ENCODE assay signal across 9 cellular contexts in the genomic region with DNA sequence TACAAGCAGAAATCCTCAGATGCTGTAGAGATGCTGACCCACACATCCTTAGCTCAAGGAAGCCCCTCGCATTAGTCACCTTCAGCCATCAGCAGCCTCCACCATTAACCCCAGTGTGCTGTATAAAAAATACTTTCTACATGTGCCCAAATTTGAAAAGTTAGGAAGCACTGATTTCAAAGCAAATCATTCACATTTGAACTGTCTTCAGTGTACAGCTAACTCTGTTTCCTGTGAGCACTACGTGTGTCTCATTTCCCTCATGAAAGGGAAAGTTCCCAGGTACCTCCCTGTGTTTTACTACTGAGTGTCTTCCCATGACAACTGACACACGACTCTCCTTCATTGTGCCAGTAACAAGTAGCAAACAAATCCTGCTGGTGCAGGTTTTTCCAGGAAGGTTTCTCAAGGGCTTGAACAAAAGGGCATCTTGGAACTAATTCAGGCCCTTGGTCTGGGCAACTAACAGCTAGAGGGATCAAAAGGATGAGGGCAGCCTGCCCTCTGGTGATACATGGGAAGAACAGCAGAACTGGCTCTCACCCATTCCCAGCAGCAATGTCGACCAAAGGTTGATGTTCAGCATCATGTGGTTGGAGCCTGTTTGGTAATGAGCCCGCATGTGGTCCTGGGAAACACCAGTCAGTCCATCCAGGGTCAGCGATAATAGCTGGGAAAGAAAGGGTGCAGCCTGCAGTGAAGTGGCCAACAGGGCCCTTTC. TPM values are rescaled to one million over a fixed set of nuclear protein-coding genes. Genes with fewer than 3 reads are reported as not detected.
DNase-seq lines count a peak whose midpoint lies in the region; ATAC-seq and TF ChIP-seq lines count a peak whose summit lies in the region.
"Had no signal": no experiment of that assay in that cellular context is flagged by ENCODE, and none has a peak within 500 bp of the region (broad histone marks: within the 10 kb centered on the region; RNA-seq: fewer than 3 reads in every experiment).

No MANE protein-coding gene starts in this region.

- POLR2A ChIA-PET in AG04449 (lab: Yijun Ruan, JAX), result no interaction called here
- POLR2A ChIA-PET in GM10248 (lab: Yijun Ruan, JAX), result interaction anchor here (0.5 to 0.7 kb wide), 2 partner anchors 20 to 83 kb away, joined by 3 to 4 read pairs; no protein-coding TSS in a partner anchor

- H3K27me3 ChIP-seq in OCI-LY1 (ENCODE audit: insufficient read depth, low read length) (no peaks in the 10 kb centered on the region), psoas muscle (ENCODE audit: insufficient read depth in 3 of 3, low read length in 2 of 3) (no peaks in the 10 kb centered on the region)

- no peaks in the 10 kb centered on the region for H3K9me2 ChIP-seq in OCI-LY1 (ENCODE audit: low read depth, low read length)

- no peaks in the 10 kb centered on the region for H3K9me3 ChIP-seq in OCI-LY1 (ENCODE audit: low read length)
- no peaks in the 10 kb centered on the region for H3K9me3 ChIP-seq in psoas muscle

- peak; percentile 3 for DNase-seq in AG04449 (ENCODE audit: low read depth, low spot score)
- DNase-seq in GM10248 (ENCODE audit: extremely low spot score), result no peak
- DNase-seq in epithelial cell of esophagus (ENCODE audit: low read depth), result peak; percentile 58
- no peak for DNase-seq in psoas muscle
- no peak for DNase-seq in activated CD4-positive, alpha-beta T cell treated with anti-CD3 and anti-CD28 coated beads, Interleukin-2, amount 50 U/mL, for 48 hours

- H3K4me1 ChIP-seq in OCI-LY1 (ENCODE audit: insufficient read depth, low read length, severe bottlenecking), result peaks cover 16% of the 10 kb centered on the region
- H3K4me1 ChIP-seq in psoas muscle, result peaks cover 9% of the 10 kb centered on the region

- no peak for ATAC-seq in psoas muscle
- ATAC-seq in GM21381 (IDR thresholded peaks at IDR 0.05; ENCODE audit: unreplicated experiment), result no peak
- no peak for ATAC-seq in HG03432 (IDR thresholded peaks at IDR 0.05; ENCODE audit: unreplicated experiment)

- TF ChIP-seq CTCF in AG04449 (IDR thresholded peaks at IDR 0.05; ENCODE audit: insufficient read depth, low read length, missing control alignments) (peak; percentile 37), GM10248 (IDR thresholded peaks at IDR 0.05; ENCODE audit: control extremely low read depth, extremely low read depth, low read depth, missing control alignments) (peak; percentile 69), OCI-LY1 (IDR thresholded peaks at IDR 0.05; ENCODE audit: low read length) (peak; percentile 41), epithelial cell of esophagus (IDR thresholded peaks at IDR 0.05; ENCODE audit: insufficient read depth, low read depth, low read length, missing control alignments) (peak; percentile 61), psoas muscle (IDR thresholded peaks at IDR 0.05) (peak; percentile 46)

- intact Hi-C loops in psoas muscle (cut with DNase I), result loop anchor here in 1 of 2 donors (10.0 kb wide), 1 partner anchor 269 kb away; no protein-coding TSS in a partner anchor

- H3K9ac ChIP-seq in OCI-LY1 (ENCODE audit: low read length), result no peak overlapping the region

- 48 to 54% (median 49%) methylated on average over 6 of the region's 6 CpGs for WGBS in psoas muscle, 3 donors

- no peak overlapping the region for H3K4me2 ChIP-seq in OCI-LY1 (ENCODE audit: low read length)

- no peak overlapping the region for H2AFZ ChIP-seq in OCI-LY1 (ENCODE audit: low read length)

- no peak overlapping the region for H3K4me3 ChIP-seq in AG04449 (ENCODE audit: low read depth, low read length)
- H3K4me3 ChIP-seq in OCI-LY1 (ENCODE audit: low read depth, low read length, poor library complexity, severe bottlenecking), result no peak overlapping the region
- H3K4me3 ChIP-seq in epithelial cell of esophagus (ENCODE audit: low read length), result no peak overlapping the region
- no peak overlapping the region for H3K4me3 ChIP-seq in psoas muscle

- peaks cover 63% of the 10 kb centered on the region for H3K36me3 ChIP-seq in OCI-LY1 (ENCODE audit: insufficient read depth, low read length)
- H3K36me3 ChIP-seq in psoas muscle (ENCODE audit: insufficient read depth in 1 of 2, low read depth in 1 of 2), result peaks cover 28 to 68% of the 10 kb centered on the region in 2 donors

- peaks cover 2% of the 10 kb centered on the region; the same call in 1 of the 2 replicates for H3F3A ChIP-seq in OCI-LY1 (ENCODE audit: insufficient read depth, low read length)

- H3K79me2 ChIP-seq in OCI-LY1 (ENCODE audit: insufficient read depth, low read length), result peaks cover 6% of the 10 kb centered on the region; the same call in 1 of the 2 replicates

- CTCF ChIA-PET in AG04449 (lab: Yijun Ruan, JAX) (interaction anchor here (0.7 to 27.0 kb wide), 12 partner anchors 10 to 293 kb away, joined by 3 to 1118 read pairs (median 6); partner anchors contain the start of genes DLX3 and NXPH3), GM10248 (lab: Yijun Ruan, JAX) (interaction anchor here (0.6 to 40.4 kb wide), 19 partner anchors 8 to 147 kb away, joined by 3 to 880 read pairs (median 3); partner anchors contain the start of gene NXPH3)

- H3K27ac ChIP-seq in OCI-LY1 (ENCODE audit: low read depth, low read length, poor library complexity, severe bottlenecking) (no peak overlapping the region), psoas muscle (no peak overlapping the region)
- H3K27ac ChIP-seq: epithelial cell of prostate had no signal

- no peaks in the 10 kb centered on the region for H4K20me1 ChIP-seq in OCI-LY1 (ENCODE audit: insufficient read depth, low read length)

RNA-seq across cellular contexts. Expression of gene SLC35B1, which starts 4.0 kb away (rescaled TPM):
- total RNA-seq in psoas muscle, result 10 to 100 TPM; 39.5 to 69.5 (median 60.9) TPM
- polyA plus RNA-seq in psoas muscle, result 10 to 100 TPM; 60.7 to 85.7 (median 83.5) TPM

RNA-seq across cellular contexts. Expression of gene SPOP, which starts 25.8 kb away (rescaled TPM):
- total RNA-seq in psoas muscle, result 10 to 100 TPM; 37.1 to 59.7 (median 52.0) TPM
- 10 to 100 TPM; 31.2 to 64.9 (median 35.5) TPM for polyA plus RNA-seq in psoas muscle

Comparison
In these comparisons a context has a peak if more than half of its experiments do, and no peak if none do; other contexts are left out.
1. DNase-seq: peak in AG04449 (single experiment) and epithelial cell of esophagus (single experiment); none in GM10248 (single experiment), psoas muscle (0 of 2) and activated CD4-positive, alpha-beta T cell treated with anti-CD3 and anti-CD28 coated beads, Interleukin-2, amount 50 U/mL, for 48 hours (0 of 2).
2. Peak in every context shown above with its lines, with median percentiles within 50 percentile points of each other: CTCF ChIP-seq.